16 cellular contexts compared by ENCODE assay signal in the genomic region with DNA sequence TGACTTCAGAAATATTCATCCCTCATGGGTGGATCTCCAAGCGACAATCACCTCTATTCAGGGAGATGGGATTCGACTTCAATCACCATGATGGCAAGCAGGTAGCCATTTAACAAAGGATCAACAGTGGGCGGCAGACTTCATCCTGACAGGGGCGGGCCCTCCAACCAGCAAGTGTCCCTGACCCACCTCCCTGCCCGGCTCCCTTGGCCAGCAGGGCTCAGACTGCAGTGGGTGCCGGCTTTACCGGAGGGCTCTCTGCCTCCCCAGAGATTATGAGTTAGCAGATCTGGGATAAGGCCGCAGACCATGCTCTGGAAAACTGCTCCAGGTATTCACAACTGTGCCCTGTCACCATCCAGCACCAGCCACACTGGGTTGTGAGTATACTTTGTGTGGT. TPM values are rescaled to one million over a fixed set of nuclear protein-coding genes. Genes with fewer than 3 reads are reported as not detected.
"Had no signal": no experiment of that assay in that cellular context is flagged by ENCODE, and none has a peak within 500 bp of the region (broad histone marks: within the 10 kb centered on the region; RNA-seq: fewer than 3 reads in every experiment).

No MANE protein-coding gene starts in this region.

- H3K4me1 Mint-ChIP-seq: immature natural killer cell, natural killer cell had no signal

- H3K36me3 ChIP-seq: esophagus squamous epithelium, neural progenitor cell, ovary, thyroid gland, upper lobe of left lung, uterus had no signal

- H3K27me3 ChIP-seq: esophagus squamous epithelium, neural progenitor cell, ovary, thyroid gland, upper lobe of left lung, uterus had no signal

- DNase-seq: effector memory CD4-positive, alpha-beta T cell; esophagus squamous epithelium; immature natural killer cell; natural killer cell; nucleus accumbens; right cardiac atrium; stimulated activated CD4-positive, alpha-beta T cell treated with anti-CD3 and anti-CD28 coated beads, Interleukin-2, amount 100 ng/mL, for 48 hours; stimulated activated naive CD4-positive, alpha-beta T cell treated with Interleukin-2 at 50 U/mL for 16 hours; thyroid gland; uterus had no signal

- H3K4me3 Mint-ChIP-seq: immature natural killer cell, mesothelial cell of epicardium, natural killer cell, neural progenitor cell had no signal

- H3K9ac ChIP-seq: neural progenitor cell had no signal

- H3K36me3 Mint-ChIP-seq: immature natural killer cell, natural killer cell, neural progenitor cell had no signal

- H3K4me3 ChIP-seq: esophagus squamous epithelium, neural progenitor cell, ovary, smooth muscle cell, thyroid gland, upper lobe of left lung, uterus had no signal

- H3K9me3 Mint-ChIP-seq: immature natural killer cell, natural killer cell, neural progenitor cell had no signal

- ATAC-seq: natural killer cell, right cardiac atrium had no signal

- FAIRE-seq: endometrium had no signal

- H3K4me2 ChIP-seq: neural progenitor cell, smooth muscle cell had no signal

- H2AFZ ChIP-seq: neural progenitor cell had no signal

- H3K4me1 ChIP-seq: esophagus squamous epithelium, neural progenitor cell, upper lobe of left lung, uterus had no signal

- H3K27ac ChIP-seq: esophagus squamous epithelium, neural progenitor cell, ovary, thyroid gland, upper lobe of left lung, uterus had no signal

- H3K27ac Mint-ChIP-seq: immature natural killer cell, natural killer cell, neural progenitor cell had no signal

- H3K9me3 ChIP-seq: esophagus squamous epithelium, ovary, thyroid gland, upper lobe of left lung, uterus had no signal

RNA-seq across cellular contexts. Expression of gene PPP1R3G, which starts 39.4 kb away (rescaled TPM):
- polyA plus RNA-seq: immature natural killer cell had no signal
